ENCODE assay signal across 8 cellular contexts in genomic region chrX:154546354-154547244, GRCh38. TPM values are rescaled to one million over a fixed set of nuclear protein-coding genes. Genes with fewer than 3 reads are reported as not detected.
DNase-seq lines count a peak whose midpoint lies in the region; ATAC-seq and TF ChIP-seq lines count a peak whose summit lies in the region.

G6PD (minus strand) TSS chrX:154546846; CDS start chrX:154546155, 691 bp downstream.

- H3K27me3 Mint-ChIP-seq in neural crest cell (ENCODE audit: low read depth), result no peaks in the 10 kb centered on the region

- no peaks in the 10 kb centered on the region for H3K27me3 ChIP-seq in PC-9 (ENCODE audit: insufficient read depth, low read depth)
- H3K27me3 ChIP-seq in fibroblast of lung (ENCODE audit: control insufficient read depth, insufficient read depth, low read length), result no peaks in the 10 kb centered on the region
- peaks cover 0 to 15% (median 7%) of the 10 kb centered on the region in 5 donors for H3K27me3 ChIP-seq in subcutaneous abdominal adipose tissue (ENCODE audit: control insufficient read depth in 5 of 5, insufficient read depth in 4 of 5, low read length in 5 of 5)

- no peaks in the 10 kb centered on the region for H3K9me3 Mint-ChIP-seq in neural crest cell

- H2AFZ ChIP-seq in PC-9, result peak within 1 kb of the TSS; percentile 48; the same call in 1 of the 2 replicates
- H2AFZ ChIP-seq in fibroblast of lung (ENCODE audit: low read length), result no peak within 1 kb of the TSS

- peak within 1 kb of the TSS; percentile 99 for H3K4me3 ChIP-seq in PC-9
- H3K4me3 ChIP-seq in fibroblast of lung (replicated peaks in 1 of 4; ENCODE audit: control extremely low read depth in 1 of 4, insufficient read depth in 1 of 4, low read depth in 3 of 4, low read length in 4 of 4), result peak within 1 kb of the TSS; percentile 71 to 97 (median 77)
- peak within 1 kb of the TSS; percentile 65 to 82 (median 76) for H3K4me3 ChIP-seq in subcutaneous abdominal adipose tissue (ENCODE audit: low read depth in 1 of 5, low read length in 5 of 5)

- peak within 1 kb of the TSS; percentile 92 for H3K4me3 Mint-ChIP-seq in neural crest cell

- H3K4me2 ChIP-seq in PC-9 (peak within 1 kb of the TSS; percentile 99), fibroblast of lung (ENCODE audit: extremely low read depth, insufficient read depth, low read length) (peak within 1 kb of the TSS; percentile 90)

- TF ChIP-seq CTCF in PC-9 (conservative IDR thresholded peaks at IDR 0.05) (no peak), fibroblast of lung (conservative IDR thresholded peaks at IDR 0.05 in 1 of 2, IDR thresholded peaks at IDR 0.05 in 1 of 2; ENCODE audit: low read depth in 1 of 2, low read length in 2 of 2) (no peak), neural crest cell (conservative IDR thresholded peaks at IDR 0.05) (peak; percentile 20)

- H3K9ac ChIP-seq in fibroblast of lung (ENCODE audit: insufficient read depth, low read length) (peak within 1 kb of the TSS; percentile 83), subcutaneous abdominal adipose tissue (ENCODE audit: low read length in 5 of 5) (peak within 1 kb of the TSS; percentile 71 to 82 (median 75))

- H3K27ac Mint-ChIP-seq in neural crest cell (ENCODE audit: unreplicated experiment), result peak within 1 kb of the TSS; percentile 90

- POLR2A ChIA-PET in PC-9 (lab: Charles Lee; ENCODE audit: unreplicated experiment), result interaction anchor here (0.6 to 0.7 kb wide), 3 partner anchors 50 to 576 kb away, joined by 3 to 6 read pairs (median 3); no protein-coding TSS in a partner anchor

- DNase-seq in COLO829 (ENCODE audit: low spot score) (peak; percentile 85), PC-9 (peak; percentile 59 to 95), activated T-helper 1 cell treated with Interleukin-2 at 50 U/mL for 16 hours (ENCODE audit: low read depth) (peak; percentile 74), fibroblast of lung (ENCODE audit: low read depth in 2 of 2) (peak; percentile 44 to 49), neural crest cell (ENCODE audit: low read depth, low spot score) (peak; percentile 58)

- CTCF ChIA-PET in PC-9 (lab: Charles Lee), result interaction anchor here (0.6 to 0.9 kb wide), 2 partner anchors 173 kb away, joined by 3 to 12 read pairs; no protein-coding TSS in a partner anchor

- peaks cover 5% of the 10 kb centered on the region for H3K36me3 Mint-ChIP-seq in neural crest cell (ENCODE audit: low read depth)

- TSS peak; percentile 52 for BruUV-seq in PC-9 (replicated peaks; lab: Mats Ljungman, UMichigan)

- H3K79me2 ChIP-seq in PC-9 (ENCODE audit: low read depth) (peaks cover 81% of the 10 kb centered on the region), fibroblast of lung (ENCODE audit: control insufficient read depth, insufficient read depth, low read length) (peaks cover 50% of the 10 kb centered on the region)

- H3F3A ChIP-seq in PC-9 (ENCODE audit: insufficient read depth, low read depth), result peaks cover 59% of the 10 kb centered on the region

- H3K9me3 ChIP-seq in PC-9 (ENCODE audit: insufficient read depth, low read depth), result no peaks in the 10 kb centered on the region
- H3K9me3 ChIP-seq in fibroblast of lung (ENCODE audit: control insufficient read depth, insufficient read depth, low read depth, low read length), result no peaks in the 10 kb centered on the region
- H3K9me3 ChIP-seq in subcutaneous abdominal adipose tissue (ENCODE audit: control insufficient read depth in 5 of 5, low read length in 5 of 5), result no peaks in the 10 kb centered on the region

- H3K27ac ChIP-seq in PC-9 (peak within 1 kb of the TSS; percentile 100), fibroblast of lung (ENCODE audit: insufficient read depth, low read length) (peak within 1 kb of the TSS; percentile 97), subcutaneous abdominal adipose tissue (ENCODE audit: low read depth, low read length) (peak within 1 kb of the TSS; percentile 85)

- H3K36me3 ChIP-seq in PC-9 (ENCODE audit: low read depth), result peaks cover 26% of the 10 kb centered on the region
- H3K36me3 ChIP-seq in fibroblast of lung (ENCODE audit: control insufficient read depth, insufficient read depth, low read length), result peaks cover 5% of the 10 kb centered on the region
- H3K36me3 ChIP-seq in subcutaneous abdominal adipose tissue (ENCODE audit: control insufficient read depth in 5 of 5, insufficient read depth in 5 of 5, low read length in 5 of 5), result no peaks in the 10 kb centered on the region

- ATAC-seq in GM19455 (IDR thresholded peaks at IDR 0.05; ENCODE audit: unreplicated experiment) (peak; percentile 49), HG03575 (IDR thresholded peaks at IDR 0.05; ENCODE audit: extremely low read depth, insufficient number of reproducible peaks, low FRiP score, unreplicated experiment) (peak; percentile 14)

- H3K9me2 ChIP-seq in PC-9 (ENCODE audit: insufficient read depth), result no peaks in the 10 kb centered on the region

- H3K4me1 ChIP-seq in PC-9 (replicated peaks; ENCODE audit: insufficient read depth) (peaks cover 34% of the 10 kb centered on the region), fibroblast of lung (ENCODE audit: control insufficient read depth, extremely low read depth, insufficient read depth, low read length) (peaks cover 8% of the 10 kb centered on the region), subcutaneous abdominal adipose tissue (ENCODE audit: control insufficient read depth in 5 of 5, insufficient read depth in 5 of 5, low read length in 5 of 5) (peaks cover 2 to 46% (median 40%) of the 10 kb centered on the region in 5 donors)

- intact Hi-C loops in PC-9 (cut with micrococcal nuclease; ENCODE audit: unreplicated experiment), result loop anchor here (1.0 kb wide), 1 partner anchor 575 kb away; the partner anchor contains the start of gene HCFC1

- H3K4me1 Mint-ChIP-seq in neural crest cell, result peaks cover 20% of the 10 kb centered on the region

- peaks cover 12% of the 10 kb centered on the region; the same call in 1 of the 2 replicates for H4K20me1 ChIP-seq in PC-9 (ENCODE audit: insufficient read depth)
- no peaks in the 10 kb centered on the region for H4K20me1 ChIP-seq in fibroblast of lung (ENCODE audit: control insufficient read depth, extremely low read depth, insufficient read depth, low read length)

RNA-seq across cellular contexts. Expression of gene G6PD, which starts in this region (rescaled TPM):
- total RNA-seq in PC-9 (2021), result 987 and 1,283 TPM in 2 replicates
- 52.1 and 86.2 TPM in 2 replicates for total RNA-seq in fibroblast of lung
- 109 and 229 TPM in 2 replicates for polyA plus RNA-seq in fibroblast of lung
- 236 and 397 TPM in 2 replicates for polyA plus RNA-seq in fibroblast of lung (2012)
- 725 and 757 TPM in 2 replicates for polyA minus RNA-seq in fibroblast of lung (ENCODE audit: low replicate concordance)
- total RNA-seq in neural crest cell, result 84.4 and 93.9 TPM in 2 replicates

Comparison
In these comparisons a context has a peak if more than half of its experiments do, and no peak if none do; other contexts are left out.
1. Peak in every context shown above with its lines: DNase-seq, ATAC-seq, H3K4me3 ChIP-seq and H3K27ac ChIP-seq.
2. RNA of gene G6PD (total RNA-seq): 987 to 1,283 TPM in PC-9; 52.1 to 86.2 TPM in fibroblast of lung and 84.4 to 93.9 TPM in neural crest cell; every median in the first group is over 10 times any median in the second.